11 cellular contexts compared by ENCODE assay signal in genomic region chr1:74579425-74579824, GRCh38.
A peak's percentile ranks its signal among the peaks of the same experiment; 100 is the strongest.
DNase-seq lines count a peak whose midpoint lies in the region; ATAC-seq and TF ChIP-seq lines count a peak whose summit lies in the region.
"Had no signal": no experiment of that assay in that cellular context is flagged by ENCODE, and none has a peak within 500 bp of the region (broad histone marks: within the 10 kb centered on the region; RNA-seq: fewer than 3 reads in every experiment).

No MANE protein-coding gene starts in this region.

- no peak overlapping the region for H3K27ac ChIP-seq in RWPE1

- H3K4me1 Mint-ChIP-seq in activated CD4-positive, alpha-beta memory T cell treated with anti-CD3 and anti-CD28 coated beads for 36 hours (ENCODE audit: low read depth) = no peaks in the 10 kb centered on the region

- peaks cover 9% of the 10 kb centered on the region for H3K27me3 Mint-ChIP-seq in activated CD4-positive, alpha-beta memory T cell treated with anti-CD3 and anti-CD28 coated beads for 36 hours

- H3K4me3 Mint-ChIP-seq in activated CD4-positive, alpha-beta memory T cell treated with anti-CD3 and anti-CD28 coated beads for 36 hours = no peak overlapping the region
- H3K4me3 Mint-ChIP-seq: activated T-helper 1 cell treated with anti-CD3 and anti-CD28 coated beads, Interleukin-12 subunit alpha, Interleukin-12 subunit beta, Interleukin-2, Interleukin-4 antibody, amounts not matched to agents 30 ng/mL and 10 ng/mL and 1 ng/mL, durations not matched to agents 14 hours and 24 hours and 36 hours had no signal

- ATAC-seq in GM18511 (IDR thresholded peaks at IDR 0.05; ENCODE audit: unreplicated experiment) (peak; percentile 100), GM21381 (IDR thresholded peaks at IDR 0.05; ENCODE audit: unreplicated experiment) (peak; percentile 99), HG03060 (IDR thresholded peaks at IDR 0.05; ENCODE audit: low read depth, unreplicated experiment) (peak; percentile 97)

- H3K36me3 Mint-ChIP-seq in activated CD4-positive, alpha-beta memory T cell treated with anti-CD3 and anti-CD28 coated beads for 36 hours = no peaks in the 10 kb centered on the region

- TF ChIP-seq CTCF in RWPE1 (conservative IDR thresholded peaks at IDR 0.05; ENCODE audit: low read depth) = no peak

- H3K9me3 Mint-ChIP-seq in activated CD4-positive, alpha-beta memory T cell treated with anti-CD3 and anti-CD28 coated beads for 36 hours = no peaks in the 10 kb centered on the region
- H3K9me3 Mint-ChIP-seq: activated T-helper 1 cell treated with anti-CD3 and anti-CD28 coated beads, Interleukin-12 subunit alpha, Interleukin-12 subunit beta, Interleukin-2, Interleukin-4 antibody, amounts not matched to agents 30 ng/mL and 10 ng/mL and 1 ng/mL, durations not matched to agents 14 hours and 24 hours and 36 hours had no signal

- POLR2A ChIA-PET in RWPE1 (lab: Yijun Ruan, JAX; ENCODE audit: low non-redundant PET) = no interaction called here
- POLR2A ChIA-PET in activated CD4-positive, alpha-beta memory T cell treated with anti-CD3 and anti-CD28 coated beads for 36 hours (lab: Charles Lee) = no interaction called here

- peak; percentile 48 for DNase-seq in RPMI8226
- no peak for DNase-seq in NOMO-1 treated with DMSO at 0.1 percent for 48 hours (lab: John Stamatoyannopoulos, UW; ENCODE audit: unreplicated experiment)
- no peak for DNase-seq in RWPE1 (ENCODE audit: low spot score)
- DNase-seq in activated CD4-positive, alpha-beta memory T cell treated with anti-CD3 and anti-CD28 coated beads for 36 hours = no peak
- DNase-seq in NK-92 treated with Interleukin-12 subunit alpha and Interleukin-12 subunit beta, amount 100 ng/mL, for 24 hours (lab: John Stamatoyannopoulos, UW) = no peak
- DNase-seq: foreskin melanocyte, mammary epithelial cell had no signal

- intact Hi-C loops in activated CD4-positive, alpha-beta memory T cell treated with anti-CD3 and anti-CD28 coated beads for 36 hours (cut with micrococcal nuclease) = no loop called here

- CTCF ChIA-PET in RWPE1 (lab: Yijun Ruan, JAX) = interaction anchor here (0.5 to 0.6 kb wide), 2 partner anchors 451 to 799 kb away, joined by 3 to 4 read pairs; no protein-coding TSS in a partner anchor
- CTCF ChIA-PET in activated CD4-positive, alpha-beta memory T cell treated with anti-CD3 and anti-CD28 coated beads for 36 hours (lab: Charles Lee) = no interaction called here

- no peak overlapping the region for H3K27ac Mint-ChIP-seq in activated CD4-positive, alpha-beta memory T cell treated with anti-CD3 and anti-CD28 coated beads for 36 hours
- H3K27ac Mint-ChIP-seq: activated T-helper 1 cell treated with anti-CD3 and anti-CD28 coated beads, Interleukin-12 subunit alpha, Interleukin-12 subunit beta, Interleukin-2, Interleukin-4 antibody, amounts not matched to agents 30 ng/mL and 10 ng/mL and 1 ng/mL, durations not matched to agents 14 hours and 24 hours and 36 hours had no signal
